19 cellular contexts compared by ENCODE assay signal in the genomic region with DNA sequence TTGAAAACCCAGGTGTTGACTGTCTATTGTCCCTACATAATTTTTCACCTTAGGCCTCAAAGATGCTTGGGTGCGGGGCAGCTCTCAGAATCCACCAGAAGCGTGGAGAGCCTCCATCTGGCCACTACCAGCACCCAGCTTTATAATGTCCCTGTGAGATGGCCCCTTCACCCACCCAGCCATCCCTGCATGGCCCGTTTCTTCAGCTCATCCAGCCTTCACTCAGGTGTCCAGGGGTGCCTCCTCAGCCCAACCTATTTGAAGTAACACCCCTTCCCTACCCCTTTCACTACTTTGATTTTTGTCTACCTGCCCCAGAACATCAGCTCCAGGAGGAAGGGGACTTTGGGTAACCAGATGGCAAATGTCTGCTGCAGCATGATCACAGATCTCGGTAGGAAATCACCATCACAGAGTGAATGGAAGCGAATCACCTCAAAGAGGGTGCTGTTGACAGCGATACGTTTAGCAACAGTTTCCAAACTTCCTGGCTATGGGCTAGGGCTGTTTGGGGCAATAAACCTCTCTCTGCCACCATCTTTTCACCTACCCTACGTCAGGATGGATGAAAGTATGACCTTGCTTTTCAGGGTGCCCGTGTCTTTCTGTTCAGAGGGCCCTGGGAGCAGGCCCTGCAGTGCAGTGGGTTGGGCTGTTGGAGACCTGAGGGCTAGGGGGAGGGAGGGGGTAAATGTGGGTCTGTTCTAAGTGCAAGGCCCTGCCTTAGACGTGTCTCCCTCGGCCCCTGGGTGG. TPM values are rescaled to one million over a fixed set of nuclear protein-coding genes. Genes with fewer than 3 reads are reported as not detected.
DNase-seq lines count a peak whose midpoint lies in the region; ATAC-seq and TF ChIP-seq lines count a peak whose summit lies in the region.
"Had no signal": no experiment of that assay in that cellular context is flagged by ENCODE, and none has a peak within 500 bp of the region (broad histone marks: within the 10 kb centered on the region; RNA-seq: fewer than 3 reads in every experiment).

No MANE protein-coding gene starts in this region.

- no peaks in the 10 kb centered on the region for H3K27me3 ChIP-seq in HL-60 (ENCODE audit: insufficient read depth, poor library complexity, severe bottlenecking)

- intact Hi-C loops in activated CD4-positive, alpha-beta T cell treated with anti-CD3 and anti-CD28 coated beads, Interleukin-2, amount 10 ng/mL, durations not matched to agents 24 days and 14 days (cut with micrococcal nuclease): no loop called here

- no peak overlapping the region; the same call in 1 of the 2 replicates for H3K4me3 ChIP-seq in HL-60 (replicated peaks; ENCODE audit: insufficient read depth, low read length)

- H3K36me3 Mint-ChIP-seq in activated CD4-positive, alpha-beta T cell treated with anti-CD3 and anti-CD28 coated beads, Interleukin-2, amount 10 ng/mL, durations not matched to agents 24 days and 14 days (ENCODE audit: low read depth): peaks cover 44% of the 10 kb centered on the region
- peaks cover 35% of the 10 kb centered on the region for H3K36me3 Mint-ChIP-seq in activated naive CD8-positive, alpha-beta T cell treated with anti-CD3 and anti-CD28 coated beads, Interleukin-2, amount 50 U/mL, for 24 hours (ENCODE audit: low read depth)
- H3K36me3 Mint-ChIP-seq in nephron progenitor cell (ENCODE audit: low read depth): peaks cover 51% of the 10 kb centered on the region

- ATAC-seq in activated naive CD8-positive, alpha-beta T cell treated with anti-CD3 and anti-CD28 coated beads, Interleukin-2, amount 50 U/mL, for 24 hours: no peak
- no peak for ATAC-seq in omental fat pad (ENCODE audit: low FRiP score)

- no peak for DNase-seq in activated CD4-positive, alpha-beta T cell treated with anti-CD3 and anti-CD28 coated beads, Interleukin-2, amount 10 ng/mL, durations not matched to agents 24 days and 14 days
- DNase-seq in activated CD4-positive, alpha-beta T cell treated with anti-CD3 and anti-CD28 coated beads, Interleukin-2, amount 50 U/mL, for 48 hours: no peak
- DNase-seq in HL-60 (ENCODE audit: low read depth in 1 of 2, low spot score in 1 of 2) (peak in 1 of 2 experiments; percentile 28), nephron progenitor cell (no peak), omental fat pad (ENCODE audit: low spot score) (no peak), SIG-M5 (lab: John Stamatoyannopoulos, UW) (no peak), substantia nigra (lab: John Stamatoyannopoulos, UW) (no peak)
- no peak for DNase-seq in activated naive CD8-positive, alpha-beta T cell treated with anti-CD3 and anti-CD28 coated beads, Interleukin-2, amount 50 U/mL, for 24 hours
- DNase-seq: 8988T; hippocampal formation; NCI-H1436; stimulated activated CD4-positive, alpha-beta T cell treated with anti-CD3 and anti-CD28 coated beads, Interleukin-4, amount 100 ng/mL, for 4 hours; trophoblast cell had no signal

- H3K4me3 Mint-ChIP-seq in activated CD4-positive, alpha-beta T cell treated with anti-CD3 and anti-CD28 coated beads, Interleukin-2, amount 10 ng/mL, durations not matched to agents 24 days and 14 days: no peak overlapping the region
- no peak overlapping the region for H3K4me3 Mint-ChIP-seq in activated naive CD8-positive, alpha-beta T cell treated with anti-CD3 and anti-CD28 coated beads, Interleukin-2, amount 50 U/mL, for 24 hours
- H3K4me3 Mint-ChIP-seq in nephron progenitor cell: no peak overlapping the region

- TF ChIP-seq CTCF in HL-60 (IDR thresholded peaks at IDR 0.05; ENCODE audit: insufficient read depth, low read length) (no peak), nephron progenitor cell (IDR thresholded peaks at IDR 0.05) (no peak), omental fat pad (IDR thresholded peaks at IDR 0.05) (no peak)

- H3K9me3 Mint-ChIP-seq in activated CD4-positive, alpha-beta T cell treated with anti-CD3 and anti-CD28 coated beads, Interleukin-2, amount 10 ng/mL, durations not matched to agents 24 days and 14 days: no peaks in the 10 kb centered on the region
- H3K9me3 Mint-ChIP-seq in activated naive CD8-positive, alpha-beta T cell treated with anti-CD3 and anti-CD28 coated beads, Interleukin-2, amount 50 U/mL, for 24 hours: no peaks in the 10 kb centered on the region
- peaks cover 9% of the 10 kb centered on the region for H3K9me3 Mint-ChIP-seq in nephron progenitor cell

- H3K27me3 Mint-ChIP-seq in activated CD4-positive, alpha-beta T cell treated with anti-CD3 and anti-CD28 coated beads, Interleukin-2, amount 10 ng/mL, durations not matched to agents 24 days and 14 days: no peaks in the 10 kb centered on the region
- H3K27me3 Mint-ChIP-seq in activated naive CD8-positive, alpha-beta T cell treated with anti-CD3 and anti-CD28 coated beads, Interleukin-2, amount 50 U/mL, for 24 hours: no peaks in the 10 kb centered on the region
- no peaks in the 10 kb centered on the region for H3K27me3 Mint-ChIP-seq in nephron progenitor cell (ENCODE audit: low read depth, poor library complexity)

- H3K4me1 Mint-ChIP-seq in activated CD4-positive, alpha-beta T cell treated with anti-CD3 and anti-CD28 coated beads, Interleukin-2, amount 10 ng/mL, durations not matched to agents 24 days and 14 days: peaks cover 18% of the 10 kb centered on the region
- H3K4me1 Mint-ChIP-seq in activated naive CD8-positive, alpha-beta T cell treated with anti-CD3 and anti-CD28 coated beads, Interleukin-2, amount 50 U/mL, for 24 hours: peaks cover 17% of the 10 kb centered on the region
- peaks cover 30% of the 10 kb centered on the region for H3K4me1 Mint-ChIP-seq in nephron progenitor cell

- peak overlapping the region; percentile 95 for H3K27ac ChIP-seq in HL-60 (replicated peaks)
- no peak overlapping the region for H3K27ac ChIP-seq in substantia nigra (ENCODE audit: low read depth, low read length, poor library complexity, severe bottlenecking)
- H3K27ac ChIP-seq: parathyroid adenoma had no signal

- peak overlapping the region; percentile 1 for H3K27ac Mint-ChIP-seq in activated CD4-positive, alpha-beta T cell treated with anti-CD3 and anti-CD28 coated beads, Interleukin-2, amount 10 ng/mL, durations not matched to agents 24 days and 14 days
- H3K27ac Mint-ChIP-seq in activated naive CD8-positive, alpha-beta T cell treated with anti-CD3 and anti-CD28 coated beads, Interleukin-2, amount 50 U/mL, for 24 hours: peak overlapping the region; percentile 14
- H3K27ac Mint-ChIP-seq in nephron progenitor cell: peak overlapping the region; percentile 71

RNA-seq across cellular contexts. Expression of gene SLC17A9, which starts 1.2 kb away (rescaled TPM):
- 13.0 and 14.0 TPM in 2 replicates for total RNA-seq in activated CD4-positive, alpha-beta T cell treated with anti-CD3 and anti-CD28 coated beads, Interleukin-2, amount 10 ng/mL, durations not matched to agents 24 days and 14 days
- 10 to 100 TPM in 1 of 4 donors, 1 to 10 TPM in 3; 1.6 to 10.7 (median 2.5) TPM for total RNA-seq in omental fat pad
- total RNA-seq: skeletal muscle tissue had no signal

RNA-seq across cellular contexts. Expression of gene GID8, which starts 13.4 kb away (rescaled TPM):
- 50.0 and 58.0 TPM in 2 replicates for total RNA-seq in activated CD4-positive, alpha-beta T cell treated with anti-CD3 and anti-CD28 coated beads, Interleukin-2, amount 10 ng/mL, durations not matched to agents 24 days and 14 days
- total RNA-seq in omental fat pad: 10 to 100 TPM; 21.7 to 33.4 (median 25.5) TPM

RNA-seq across cellular contexts. Expression of gene DIDO1, which starts 25.0 kb away (rescaled TPM):
- total RNA-seq in activated CD4-positive, alpha-beta T cell treated with anti-CD3 and anti-CD28 coated beads, Interleukin-2, amount 10 ng/mL, durations not matched to agents 24 days and 14 days: 58.5 and 61.2 TPM in 2 replicates
- total RNA-seq in omental fat pad: 10 to 100 TPM; 40.6 to 64.4 (median 54.1) TPM

RNA-seq across cellular contexts. Expression of gene BHLHE23, which starts 55.4 kb away (rescaled TPM):
- not detected in 2 replicates for total RNA-seq in activated CD4-positive, alpha-beta T cell treated with anti-CD3 and anti-CD28 coated beads, Interleukin-2, amount 10 ng/mL, durations not matched to agents 24 days and 14 days
- not detected for total RNA-seq in omental fat pad
- total RNA-seq: bronchial epithelial cell; Daoy; mononuclear cell; skeletal muscle tissue; T-helper 1 cell treated with Interleukin-12 subunit alpha and Interleukin-12 subunit beta and Interleukin-4 antibody, amounts not matched to agents 30 ng/mL and 1 ng/mL, for 36 hours had no signal

Comparison
In these comparisons a context has a peak if more than half of its experiments do, and no peak if none do; other contexts are left out.
1. H3K27ac Mint-ChIP-seq: peak in every context shown above with its lines; median percentile 71 in nephron progenitor cell; 14 in activated naive CD8-positive, alpha-beta T cell treated with anti-CD3 and anti-CD28 coated beads, Interleukin-2, amount 50 U/mL, for 24 hours; 1 in activated CD4-positive, alpha-beta T cell treated with anti-CD3 and anti-CD28 coated beads, Interleukin-2, amount 10 ng/mL, durations not matched to agents 24 days and 14 days.